Comparison of ENCODE assay signal across 1 cellular context in the genomic region with DNA sequence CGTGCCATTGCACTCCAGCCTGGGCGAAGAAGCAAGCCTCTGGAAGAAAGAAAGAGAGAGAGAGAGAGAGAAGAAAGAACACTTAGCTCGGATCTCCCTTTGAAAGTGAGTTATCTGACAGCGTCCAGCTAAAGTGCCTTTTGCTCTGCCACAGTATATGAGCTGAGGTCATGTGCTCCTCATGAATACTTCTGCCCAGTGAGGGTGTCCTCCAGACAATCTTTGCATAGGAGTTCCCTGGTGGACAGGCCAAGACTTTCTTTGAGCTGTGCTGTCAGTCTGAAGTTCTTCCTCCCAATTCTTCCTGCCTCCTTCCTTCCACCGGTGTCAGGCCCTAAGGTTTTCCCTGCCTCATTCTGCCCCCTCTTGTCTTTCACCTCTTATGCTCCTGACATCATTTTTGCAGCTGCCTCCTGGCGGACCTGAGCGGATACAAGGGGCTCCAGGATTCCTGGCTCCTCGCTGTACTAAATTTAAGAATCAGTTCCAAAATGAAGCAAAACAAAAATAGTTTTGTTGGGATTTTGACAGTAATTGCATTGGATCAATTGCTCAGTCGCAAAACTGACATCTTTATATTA.
TF ChIP-seq lines count a peak whose summit lies in the region.

No MANE protein-coding gene starts in this region.

TF ChIP-seq in WTC11, 78 proteins besides CTCF, POLR2A, EP300 and RAD21 (continued from another document):
- no peak for TF ChIP-seq AFF4 (CRISPR knock-in tag; IDR thresholded peaks at IDR 0.05; ENCODE audit: borderline replicate concordance)
- TF ChIP-seq, protein P1, sequence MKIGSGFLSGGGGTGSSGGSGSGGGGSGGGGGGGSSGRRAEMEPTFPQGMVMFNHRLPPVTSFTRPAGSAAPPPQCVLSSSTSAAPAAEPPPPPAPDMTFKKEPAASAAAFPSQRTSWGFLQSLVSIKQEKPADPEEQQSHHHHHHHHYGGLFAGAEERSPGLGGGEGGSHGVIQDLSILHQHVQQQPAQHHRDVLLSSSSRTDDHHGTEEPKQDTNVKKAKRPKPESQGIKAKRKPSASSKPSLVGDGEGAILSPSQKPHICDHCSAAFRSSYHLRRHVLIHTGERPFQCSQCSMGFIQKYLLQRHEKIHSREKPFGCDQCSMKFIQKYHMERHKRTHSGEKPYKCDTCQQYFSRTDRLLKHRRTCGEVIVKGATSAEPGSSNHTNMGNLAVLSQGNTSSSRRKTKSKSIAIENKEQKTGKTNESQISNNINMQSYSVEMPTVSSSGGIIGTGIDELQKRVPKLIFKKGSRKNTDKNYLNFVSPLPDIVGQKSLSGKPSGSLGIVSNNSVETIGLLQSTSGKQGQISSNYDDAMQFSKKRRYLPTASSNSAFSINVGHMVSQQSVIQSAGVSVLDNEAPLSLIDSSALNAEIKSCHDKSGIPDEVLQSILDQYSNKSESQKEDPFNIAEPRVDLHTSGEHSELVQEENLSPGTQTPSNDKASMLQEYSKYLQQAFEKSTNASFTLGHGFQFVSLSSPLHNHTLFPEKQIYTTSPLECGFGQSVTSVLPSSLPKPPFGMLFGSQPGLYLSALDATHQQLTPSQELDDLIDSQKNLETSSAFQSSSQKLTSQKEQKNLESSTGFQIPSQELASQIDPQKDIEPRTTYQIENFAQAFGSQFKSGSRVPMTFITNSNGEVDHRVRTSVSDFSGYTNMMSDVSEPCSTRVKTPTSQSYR (CRISPR knock-in tag; IDR thresholded peaks at IDR 0.05), result no peak
- TF ChIP-seq ATF1 (CRISPR knock-in tag; IDR thresholded peaks at IDR 0.05), result no peak
